In the genomic region with DNA sequence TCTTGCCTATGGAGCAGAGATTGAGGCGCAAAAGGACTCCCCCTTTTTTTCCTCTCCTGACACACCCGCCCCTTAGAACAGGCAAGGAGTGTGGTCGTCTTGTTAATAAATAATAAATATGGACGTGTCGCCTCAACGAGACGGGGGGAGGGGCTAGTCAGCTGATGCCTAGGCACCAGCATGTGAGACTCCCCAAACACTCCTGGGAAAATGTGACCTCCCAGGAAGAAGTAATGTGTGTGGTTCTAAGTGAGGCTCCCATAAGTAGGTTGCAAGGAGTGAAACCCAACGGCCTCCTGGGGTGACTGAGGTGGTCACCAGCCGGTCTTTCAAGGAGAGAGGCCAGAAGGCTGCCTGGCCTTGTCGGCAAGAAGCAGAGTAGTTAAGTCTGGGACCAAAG, we compare ENCODE assay signal across 11 cellular contexts. TPM values are rescaled to one million over a fixed set of nuclear protein-coding genes. Genes with fewer than 3 reads are reported as not detected.
DNase-seq lines count a peak whose midpoint lies in the region; ATAC-seq, FAIRE-seq and TF ChIP-seq lines count a peak whose summit lies in the region.
"Had no signal": no experiment of that assay in that cellular context is flagged by ENCODE, and none has a peak within 500 bp of the region (broad histone marks: within the 10 kb centered on the region; RNA-seq: fewer than 3 reads in every experiment).

No MANE protein-coding gene starts in this region.

- TF ChIP-seq POLR2A in upper lobe of left lung (IDR thresholded peaks at IDR 0.05): no peak
- no peak for TF ChIP-seq POLR2A in gastrocnemius medialis (IDR thresholded peaks at IDR 0.05)

- peak overlapping the region; percentile 87 for H2AFZ ChIP-seq in keratinocyte (ENCODE audit: control insufficient read depth, low read length)

- dilution Hi-C loops in keratinocyte (cut with MboI; ENCODE audit: extremely low pct_ligation_motif_present, low sequenced_read_pairs): no loop called here

- FAIRE-seq in keratinocyte (lab: Jason Lieb, UNC) (no peak), urothelium cell line (lab: Jason Lieb, UNC) (no peak)

- no peaks in the 10 kb centered on the region for H4K20me1 ChIP-seq in keratinocyte (ENCODE audit: control insufficient read depth, extremely low read depth, insufficient read depth, low read length)

- no peak for DNase-seq in T-helper 2 cell treated with Interferon-gamma antibody and Interleukin-4, amounts not matched to agents 5 μg/mL and 100 μg/mL, for 36 hours (ENCODE audit: low spot score)
- DNase-seq in T-helper 2 cell (no peak), keratinocyte (ENCODE audit: low read depth, low spot score) (no peak), upper lobe of left lung (peak in 1 of 2 donors; percentile 60), urothelium cell line (ENCODE audit: low spot score) (no peak), GM19240 (ENCODE audit: insufficient read length, low spot score) (no peak), gastrocnemius medialis (no peak)
- no peak for DNase-seq in activated T-helper 2 cell treated with anti-CD3 and anti-CD28 coated beads, Interferon-gamma antibody, Interleukin-2, Interleukin-4, amounts not matched to agents 10 μg/mL and 5 μg/mL and 100 μg/mL, durations not matched to agents 14 hours and 24 hours and 36 hours (ENCODE audit: low spot score)
- DNase-seq: activated CD4-positive, alpha-beta T cell treated with anti-CD3 and anti-CD28 coated beads for 1 hour had no signal

- H3K9ac ChIP-seq in keratinocyte (ENCODE audit: control insufficient read depth, extremely low read depth, insufficient read depth, low read length): peak overlapping the region; percentile 69

- H3K79me2 ChIP-seq in keratinocyte (ENCODE audit: control insufficient read depth, insufficient read depth, low read length): no peaks in the 10 kb centered on the region

- no peaks in the 10 kb centered on the region for H3K9me3 Mint-ChIP-seq in T-helper 2 cell treated with Interferon-gamma antibody and Interleukin-4, amounts not matched to agents 5 μg/mL and 100 μg/mL, for 36 hours
- H3K9me3 Mint-ChIP-seq in activated T-helper 2 cell treated with anti-CD3 and anti-CD28 coated beads, Interferon-gamma antibody, Interleukin-2, Interleukin-4, amounts not matched to agents 10 μg/mL and 5 μg/mL and 100 μg/mL, durations not matched to agents 14 hours and 24 hours and 36 hours: no peaks in the 10 kb centered on the region
- H3K9me3 Mint-ChIP-seq: central memory CD8-positive, alpha-beta T cell had no signal

- H3K27me3 ChIP-seq in keratinocyte (ENCODE audit: control insufficient read depth, extremely low read depth, insufficient read depth, low read length) (peaks cover 3% of the 10 kb centered on the region), upper lobe of left lung (peaks cover 0 to 15% (median 3%) of the 10 kb centered on the region in 4 donors), gastrocnemius medialis (peaks cover 29 to 38% (median 30%) of the 10 kb centered on the region in 3 donors)

- no peaks in the 10 kb centered on the region for H3K9me3 ChIP-seq in keratinocyte (ENCODE audit: control insufficient read depth, low read depth, low read length)
- H3K9me3 ChIP-seq in upper lobe of left lung: no peaks in the 10 kb centered on the region
- no peaks in the 10 kb centered on the region for H3K9me3 ChIP-seq in gastrocnemius medialis
- H3K9me3 ChIP-seq: mucosa of descending colon had no signal

- TF ChIP-seq EP300 in upper lobe of left lung (IDR thresholded peaks at IDR 0.05): no peak

- H3K27ac Mint-ChIP-seq in T-helper 2 cell treated with Interferon-gamma antibody and Interleukin-4, amounts not matched to agents 5 μg/mL and 100 μg/mL, for 36 hours: no peak overlapping the region
- H3K27ac Mint-ChIP-seq in activated T-helper 2 cell treated with anti-CD3 and anti-CD28 coated beads, Interferon-gamma antibody, Interleukin-2, Interleukin-4, amounts not matched to agents 10 μg/mL and 5 μg/mL and 100 μg/mL, durations not matched to agents 14 hours and 24 hours and 36 hours: no peak overlapping the region

- H3K36me3 Mint-ChIP-seq in T-helper 2 cell treated with Interferon-gamma antibody and Interleukin-4, amounts not matched to agents 5 μg/mL and 100 μg/mL, for 36 hours (ENCODE audit: low read depth): no peaks in the 10 kb centered on the region
- H3K36me3 Mint-ChIP-seq in activated T-helper 2 cell treated with anti-CD3 and anti-CD28 coated beads, Interferon-gamma antibody, Interleukin-2, Interleukin-4, amounts not matched to agents 10 μg/mL and 5 μg/mL and 100 μg/mL, durations not matched to agents 14 hours and 24 hours and 36 hours (ENCODE audit: low read depth): no peaks in the 10 kb centered on the region

- H3K27me3 Mint-ChIP-seq in T-helper 2 cell treated with Interferon-gamma antibody and Interleukin-4, amounts not matched to agents 5 μg/mL and 100 μg/mL, for 36 hours (ENCODE audit: low read depth): peaks cover 64% of the 10 kb centered on the region
- peaks cover 64% of the 10 kb centered on the region for H3K27me3 Mint-ChIP-seq in activated T-helper 2 cell treated with anti-CD3 and anti-CD28 coated beads, Interferon-gamma antibody, Interleukin-2, Interleukin-4, amounts not matched to agents 10 μg/mL and 5 μg/mL and 100 μg/mL, durations not matched to agents 14 hours and 24 hours and 36 hours (ENCODE audit: low read depth)

- H3K4me3 Mint-ChIP-seq in T-helper 2 cell treated with Interferon-gamma antibody and Interleukin-4, amounts not matched to agents 5 μg/mL and 100 μg/mL, for 36 hours: peak overlapping the region; percentile 39
- peak overlapping the region; percentile 5 for H3K4me3 Mint-ChIP-seq in activated T-helper 2 cell treated with anti-CD3 and anti-CD28 coated beads, Interferon-gamma antibody, Interleukin-2, Interleukin-4, amounts not matched to agents 10 μg/mL and 5 μg/mL and 100 μg/mL, durations not matched to agents 14 hours and 24 hours and 36 hours (ENCODE audit: low read depth)

- peak in 1 of 2 donors; percentile 31 for ATAC-seq in upper lobe of left lung (ENCODE audit: low FRiP score in 2 of 2)
- no peak for ATAC-seq in gastrocnemius medialis

- H3K36me3 ChIP-seq in keratinocyte (ENCODE audit: control insufficient read depth in 2 of 2, extremely low read depth in 1 of 2, insufficient read depth in 2 of 2, low read length in 2 of 2): no peaks in the 10 kb centered on the region
- no peaks in the 10 kb centered on the region for H3K36me3 ChIP-seq in upper lobe of left lung
- no peaks in the 10 kb centered on the region for H3K36me3 ChIP-seq in gastrocnemius medialis

- H3K4me2 ChIP-seq in keratinocyte (ENCODE audit: control insufficient read depth, extremely low read depth, insufficient read depth, low read depth, low read length): peak overlapping the region; percentile 96

- H3K9me1 ChIP-seq in keratinocyte (ENCODE audit: control insufficient read depth, extremely low read depth, insufficient read depth, low read length): no peaks in the 10 kb centered on the region

- H3K4me3 ChIP-seq in keratinocyte (ENCODE audit: control insufficient read depth in 2 of 3, extremely low read depth in 1 of 3, insufficient read depth in 2 of 3, low read depth in 1 of 3, low read length in 3 of 3) (peak overlapping the region in 2 of 3 experiments; percentile 79 to 81), upper lobe of left lung (peak overlapping the region in 3 of 4 donors; percentile 57 to 71 (median 66)), gastrocnemius medialis (no peak overlapping the region)

- intact Hi-C loops in activated T-helper 2 cell treated with anti-CD3 and anti-CD28 coated beads, Interferon-gamma antibody, Interleukin-2, Interleukin-4, amounts not matched to agents 10 μg/mL and 5 μg/mL and 100 μg/mL, durations not matched to agents 14 hours and 24 hours and 36 hours (cut with micrococcal nuclease): no loop called here
- intact Hi-C loops in gastrocnemius medialis (cut with DNase I; ENCODE audit: low total_unique reads): no loop called here

- in situ Hi-C loops in gastrocnemius medialis (cut with MboI; ENCODE audit: low sequenced_read_pairs in 4 of 4): no loop called here

- WGBS in upper lobe of left lung, 2 donors: 21 to 32% methylated on average over 10 of the region's 10 CpGs

- H3K4me1 Mint-ChIP-seq in T-helper 2 cell treated with Interferon-gamma antibody and Interleukin-4, amounts not matched to agents 5 μg/mL and 100 μg/mL, for 36 hours (ENCODE audit: low read depth): peaks cover 3% of the 10 kb centered on the region
- H3K4me1 Mint-ChIP-seq in activated T-helper 2 cell treated with anti-CD3 and anti-CD28 coated beads, Interferon-gamma antibody, Interleukin-2, Interleukin-4, amounts not matched to agents 10 μg/mL and 5 μg/mL and 100 μg/mL, durations not matched to agents 14 hours and 24 hours and 36 hours (ENCODE audit: low read depth): peaks cover 1% of the 10 kb centered on the region
- H3K4me1 Mint-ChIP-seq: central memory CD8-positive, alpha-beta T cell had no signal

- TF ChIP-seq CTCF in keratinocyte (optimal IDR thresholded peaks at IDR 0.05 in 1 of 3, IDR thresholded peaks at IDR 0.05 in 1 of 3, conservative IDR thresholded peaks at IDR 0.05 in 1 of 3; ENCODE audit: extremely low read depth in 1 of 3, insufficient read depth in 2 of 3, low read length in 3 of 3) (no peak), upper lobe of left lung (IDR thresholded peaks at IDR 0.05) (no peak), gastrocnemius medialis (IDR thresholded peaks at IDR 0.05 in 4 of 5, conservative IDR thresholded peaks at IDR 0.05 in 1 of 5) (no peak)

- peaks cover 12% of the 10 kb centered on the region for H3K4me1 ChIP-seq in keratinocyte (ENCODE audit: control insufficient read depth, extremely low read depth, insufficient read depth, low read length)
- peaks cover 5 to 19% (median 9%) of the 10 kb centered on the region in 4 donors for H3K4me1 ChIP-seq in upper lobe of left lung
- H3K4me1 ChIP-seq in gastrocnemius medialis: peaks cover 0 to 5% of the 10 kb centered on the region in 2 donors

- H3K27ac ChIP-seq in keratinocyte (ENCODE audit: control insufficient read depth, insufficient read depth, low read length): no peak overlapping the region
- no peak overlapping the region for H3K27ac ChIP-seq in upper lobe of left lung
- H3K27ac ChIP-seq in gastrocnemius medialis: no peak overlapping the region

RNA-seq across cellular contexts. Expression of gene FAXC, which starts 1.1 kb away (rescaled TPM):
- total RNA-seq in activated T-helper 2 cell treated with anti-CD3 and anti-CD28 coated beads, Interferon-gamma antibody, Interleukin-2, Interleukin-4, amounts not matched to agents 10 μg/mL and 5 μg/mL and 100 μg/mL, durations not matched to agents 14 hours and 24 hours and 36 hours: 0.25 TPM in 1 of 2 replicates, not detected in the other
- polyA plus RNA-seq in keratinocyte: 4.0 to 8.3 TPM (median 8.0 TPM) in 3 replicates
- polyA plus RNA-seq in keratinocyte (2011; ENCODE audit: low read depth): 0.20 TPM
- 5.1 and 5.7 TPM in 2 replicates for polyA plus RNA-seq in keratinocyte (2011; cell fraction: cytosol; rRNA removed)
- 6.2 and 6.5 TPM in 2 replicates for polyA plus RNA-seq in keratinocyte (2011; cell fraction: nucleus; rRNA removed)
- polyA plus RNA-seq in keratinocyte (2012; ENCODE audit: low replicate concordance): 0.35 and 5.0 TPM in 2 replicates
- 3.7 to 9.6 TPM (median 4.2 TPM) in 3 replicates for polyA minus RNA-seq in keratinocyte
- 2.9 TPM for polyA minus RNA-seq in keratinocyte (2011; cell fraction: cytosol; rRNA and poly(A)+ RNA removed)
- polyA minus RNA-seq in keratinocyte (2011; cell fraction: nucleus; rRNA and poly(A)+ RNA removed): 1.7 and 1.9 TPM in 2 replicates
- total RNA-seq in upper lobe of left lung (10 to 100 TPM in 1 of 6 donors, 1 to 10 TPM in 5; 2.2 to 12.1 (median 8.1) TPM), gastrocnemius medialis (1 to 10 TPM in 1 of 4 donors, under 1 TPM in 2, not detected in 1; 0.20 to 1.5 (median 0.80) TPM)

RNA-seq across cellular contexts. Expression of gene COQ3, which starts 43.4 kb away (rescaled TPM):
- 12.9 and 13.7 TPM in 2 replicates for total RNA-seq in activated T-helper 2 cell treated with anti-CD3 and anti-CD28 coated beads, Interferon-gamma antibody, Interleukin-2, Interleukin-4, amounts not matched to agents 10 μg/mL and 5 μg/mL and 100 μg/mL, durations not matched to agents 14 hours and 24 hours and 36 hours
- polyA plus RNA-seq in keratinocyte: 9.9 to 21.2 TPM (median 14.7 TPM) in 3 replicates
- 3.4 TPM for polyA plus RNA-seq in keratinocyte (2011; ENCODE audit: low read depth)
- polyA plus RNA-seq in keratinocyte (2011; cell fraction: cytosol; rRNA removed): 10.0 and 17.2 TPM in 2 replicates
- polyA plus RNA-seq in keratinocyte (2011; cell fraction: nucleus; rRNA removed): 11.9 and 15.4 TPM in 2 replicates
- 6.3 and 16.1 TPM in 2 replicates for polyA plus RNA-seq in keratinocyte (2012; ENCODE audit: low replicate concordance)
- 0.56 to 8.3 TPM (median 3.7 TPM) in 3 replicates for polyA minus RNA-seq in keratinocyte
- polyA minus RNA-seq in keratinocyte (2011; cell fraction: cytosol; rRNA and poly(A)+ RNA removed): 2.1 TPM
- 2.3 and 3.3 TPM in 2 replicates for polyA minus RNA-seq in keratinocyte (2011; cell fraction: nucleus; rRNA and poly(A)+ RNA removed)
- total RNA-seq in upper lobe of left lung (1 to 10 TPM in 5 of 6 donors, under 1 TPM in 1; 0.55 to 5.4 (median 3.2) TPM), gastrocnemius medialis (10 to 100 TPM in 1 of 4 donors, 1 to 10 TPM in 3; 4.2 to 11.4 (median 7.3) TPM)

Comparison
In these comparisons a context has a peak if more than half of its experiments do, and no peak if none do; other contexts are left out.
1. H3K4me3 ChIP-seq: peak in keratinocyte (2 of 3) and upper lobe of left lung (3 of 4); none in gastrocnemius medialis (0 of 4).